Comparison of ENCODE assay signal across 8 cellular contexts in genomic region chr2:37377187-37377532, GRCh38. TPM values are rescaled to one million over a fixed set of nuclear protein-coding genes. Genes with fewer than 3 reads are reported as not detected.
A peak's percentile ranks its signal among the peaks of the same experiment; 100 is the strongest.
DNase-seq lines count a peak whose midpoint lies in the region; ATAC-seq, FAIRE-seq and TF ChIP-seq lines count a peak whose summit lies in the region.

No MANE protein-coding gene starts in this region.

- H3K27me3 Mint-ChIP-seq in T-helper 2 cell treated with Interferon-gamma antibody and Interleukin-4, amounts not matched to agents 5 μg/mL and 100 μg/mL, for 36 hours (ENCODE audit: low read depth) = peaks cover 53% of the 10 kb centered on the region
- H3K27me3 Mint-ChIP-seq in natural killer cell treated with Interleukin-12 subunit alpha and Interleukin-12 subunit beta and Interleukin-15 and Interleukin-18, amount 100 ng/mL, for 72 hours = peaks cover 17 to 28% of the 10 kb centered on the region in 2 donors

- no peak for DNase-seq in GM12891 (ENCODE audit: insufficient read length, low spot score)
- DNase-seq in T-helper 2 cell treated with Interferon-gamma antibody and Interleukin-4, amounts not matched to agents 5 μg/mL and 100 μg/mL, for 36 hours (ENCODE audit: low spot score) = peak; percentile 60
- peak; percentile 67 for DNase-seq in natural killer cell treated with Interleukin-12 subunit alpha and Interleukin-12 subunit beta and Interleukin-15 and Interleukin-18, amount 100 ng/mL, for 72 hours (ENCODE audit: low spot score)
- DNase-seq in SKM-1 (lab: John Stamatoyannopoulos, UW; ENCODE audit: unreplicated experiment) = no peak
- no peak for DNase-seq in activated gamma-delta T cell treated with Interleukin-2 at 50 U/mL for 16 hours
- no peak for DNase-seq in NCI-H446 (lab: John Stamatoyannopoulos, UW)
- no peak for DNase-seq in posterior vena cava (ENCODE audit: low spot score)

- TF ChIP-seq POLR2A in GM12891 (IDR thresholded peaks at IDR 0.05; ENCODE audit: low read depth, low read length) = no peak

- peaks cover 18% of the 10 kb centered on the region for H3K4me1 Mint-ChIP-seq in T-helper 2 cell treated with Interferon-gamma antibody and Interleukin-4, amounts not matched to agents 5 μg/mL and 100 μg/mL, for 36 hours (ENCODE audit: low read depth)
- H3K4me1 Mint-ChIP-seq in natural killer cell treated with Interleukin-12 subunit alpha and Interleukin-12 subunit beta and Interleukin-15 and Interleukin-18, amount 100 ng/mL, for 72 hours (ENCODE audit: low read depth in 2 of 2) = peaks cover 21 to 22% of the 10 kb centered on the region in 2 donors

- no peaks in the 10 kb centered on the region for H3K36me3 Mint-ChIP-seq in T-helper 2 cell treated with Interferon-gamma antibody and Interleukin-4, amounts not matched to agents 5 μg/mL and 100 μg/mL, for 36 hours (ENCODE audit: low read depth)
- no peaks in the 10 kb centered on the region for H3K36me3 Mint-ChIP-seq in natural killer cell treated with Interleukin-12 subunit alpha and Interleukin-12 subunit beta and Interleukin-15 and Interleukin-18, amount 100 ng/mL, for 72 hours

- H3K4me3 Mint-ChIP-seq in T-helper 2 cell treated with Interferon-gamma antibody and Interleukin-4, amounts not matched to agents 5 μg/mL and 100 μg/mL, for 36 hours = peak overlapping the region; percentile 67
- peak overlapping the region; percentile 58 for H3K4me3 Mint-ChIP-seq in natural killer cell treated with Interleukin-12 subunit alpha and Interleukin-12 subunit beta and Interleukin-15 and Interleukin-18, amount 100 ng/mL, for 72 hours

- intact Hi-C loops in posterior vena cava (cut with DNase I) = no loop called here

- peak; percentile 46 for ATAC-seq in HG02623 (IDR thresholded peaks at IDR 0.05; ENCODE audit: unreplicated experiment)
- ATAC-seq in natural killer cell treated with Interleukin-12 subunit alpha and Interleukin-12 subunit beta and Interleukin-15 and Interleukin-18, amount 100 ng/mL, for 72 hours = peak; percentile 93 to 97

- peak; percentile 86 for FAIRE-seq in GM12891 (lab: Jason Lieb, UNC)

- no peaks in the 10 kb centered on the region for H3K9me3 Mint-ChIP-seq in T-helper 2 cell treated with Interferon-gamma antibody and Interleukin-4, amounts not matched to agents 5 μg/mL and 100 μg/mL, for 36 hours
- no peaks in the 10 kb centered on the region for H3K9me3 Mint-ChIP-seq in natural killer cell treated with Interleukin-12 subunit alpha and Interleukin-12 subunit beta and Interleukin-15 and Interleukin-18, amount 100 ng/mL, for 72 hours

- H3K27ac Mint-ChIP-seq in T-helper 2 cell treated with Interferon-gamma antibody and Interleukin-4, amounts not matched to agents 5 μg/mL and 100 μg/mL, for 36 hours = no peak overlapping the region
- peak overlapping the region; percentile 40 to 66 for H3K27ac Mint-ChIP-seq in natural killer cell treated with Interleukin-12 subunit alpha and Interleukin-12 subunit beta and Interleukin-15 and Interleukin-18, amount 100 ng/mL, for 72 hours

TF ChIP-seq in GM12891, 5 proteins besides CTCF, POLR2A, EP300 and RAD21:
- TF ChIP-seq SPI1 (IDR thresholded peaks at IDR 0.05; ENCODE audit: low read depth, low read length) (peak; percentile 27), TAF1 (IDR thresholded peaks at IDR 0.05; ENCODE audit: low read depth, low read length) (no peak), POLR2AphosphoS5 (IDR thresholded peaks at IDR 0.05; ENCODE audit: low read depth, low read length) (peak; percentile 35; the same call in 1 of the 2 replicates), POU2F2 (IDR thresholded peaks at IDR 0.05; ENCODE audit: low read depth, low read length) (0 out of 2 replicates have a peak, but pooled peaks have one; percentile 29)

RNA-seq across cellular contexts. Expression of gene QPCT, which starts 32.7 kb away (rescaled TPM):
- polyA plus RNA-seq in GM12891 (2012; ENCODE audit: low read depth, missing spikeins) = 1.7 TPM
- 1 to 10 TPM in 1 of 2 donors, under 1 TPM in 1; 0.33 to 1.5 TPM for total RNA-seq in natural killer cell treated with Interleukin-12 subunit alpha and Interleukin-12 subunit beta and Interleukin-15 and Interleukin-18, amount 100 ng/mL, for 72 hours
- 1 to 10 TPM; 3.2 to 4.3 TPM for total RNA-seq in posterior vena cava

RNA-seq across cellular contexts. Expression of gene PRKD3, which starts 52.5 kb away (rescaled TPM):
- polyA plus RNA-seq in GM12891 (2012; ENCODE audit: low read depth, missing spikeins) = 28.1 TPM
- total RNA-seq in natural killer cell treated with Interleukin-12 subunit alpha and Interleukin-12 subunit beta and Interleukin-15 and Interleukin-18, amount 100 ng/mL, for 72 hours = 10 to 100 TPM; 41.4 to 43.8 TPM
- total RNA-seq in posterior vena cava = 10 to 100 TPM; 32.9 to 39.4 TPM

Comparison
In these comparisons a context has a peak if more than half of its experiments do, and no peak if none do; other contexts are left out.
1. DNase-seq: peak in T-helper 2 cell treated with Interferon-gamma antibody and Interleukin-4, amounts not matched to agents 5 μg/mL and 100 μg/mL, for 36 hours (single experiment) and natural killer cell treated with Interleukin-12 subunit alpha and Interleukin-12 subunit beta and Interleukin-15 and Interleukin-18, amount 100 ng/mL, for 72 hours (single experiment); none in GM12891 (single experiment), SKM-1 (single experiment), activated gamma-delta T cell treated with Interleukin-2 at 50 U/mL for 16 hours (single experiment), NCI-H446 (0 of 2) and posterior vena cava (single experiment).